8 cellular contexts compared by ENCODE assay signal in genomic region chr17:82105417-82105881, GRCh38. TPM values are rescaled to one million over a fixed set of nuclear protein-coding genes. Genes with fewer than 3 reads are reported as not detected.
DNase-seq lines count a peak whose midpoint lies in the region; ATAC-seq and TF ChIP-seq lines count a peak whose summit lies in the region.

No MANE protein-coding gene starts in this region.

- H3K27ac Mint-ChIP-seq in activated CD4-positive, alpha-beta T cell treated with anti-CD3 and anti-CD28 coated beads for 36 hours: peak overlapping the region; percentile 96
- H3K27ac Mint-ChIP-seq in T-cell: peak overlapping the region; percentile 98
- peak overlapping the region; percentile 97 for H3K27ac Mint-ChIP-seq in stimulated activated memory B cell treated with anti-CD40 and anti-IgM and Interleukin-4, amounts not matched to agents 10 μg/mL and 1 μg/mL and 100 μg/mL, for 72 hours

- intact Hi-C loops in activated CD4-positive, alpha-beta T cell treated with anti-CD3 and anti-CD28 coated beads for 36 hours (cut with DNase I, micrococcal nuclease): loop anchor here in 1 of 2 experiments (5.0 kb wide), 2 partner anchors 47 to 97 kb away; no protein-coding TSS in a partner anchor

- H3K4me1 Mint-ChIP-seq in activated CD4-positive, alpha-beta T cell treated with anti-CD3 and anti-CD28 coated beads for 36 hours: peaks cover 43% of the 10 kb centered on the region
- H3K4me1 Mint-ChIP-seq in T-cell: peaks cover 30 to 36% (median 30%) of the 10 kb centered on the region in 3 donors
- peaks cover 27% of the 10 kb centered on the region for H3K4me1 Mint-ChIP-seq in stimulated activated memory B cell treated with anti-CD40 and anti-IgM and Interleukin-4, amounts not matched to agents 10 μg/mL and 1 μg/mL and 100 μg/mL, for 72 hours

- peak overlapping the region; percentile 84 for H3K4me3 Mint-ChIP-seq in activated CD4-positive, alpha-beta T cell treated with anti-CD3 and anti-CD28 coated beads for 36 hours
- peak overlapping the region; percentile 82 to 91 (median 84) for H3K4me3 Mint-ChIP-seq in T-cell
- H3K4me3 Mint-ChIP-seq in stimulated activated memory B cell treated with anti-CD40 and anti-IgM and Interleukin-4, amounts not matched to agents 10 μg/mL and 1 μg/mL and 100 μg/mL, for 72 hours: peak overlapping the region; percentile 94

- peaks cover 10% of the 10 kb centered on the region for H3K36me3 Mint-ChIP-seq in activated CD4-positive, alpha-beta T cell treated with anti-CD3 and anti-CD28 coated beads for 36 hours (ENCODE audit: low read depth)
- no peaks in the 10 kb centered on the region for H3K36me3 Mint-ChIP-seq in T-cell
- H3K36me3 Mint-ChIP-seq in stimulated activated memory B cell treated with anti-CD40 and anti-IgM and Interleukin-4, amounts not matched to agents 10 μg/mL and 1 μg/mL and 100 μg/mL, for 72 hours: no peaks in the 10 kb centered on the region

- CTCF ChIA-PET in activated CD4-positive, alpha-beta T cell treated with anti-CD3 and anti-CD28 coated beads for 36 hours (lab: Charles Lee): interaction anchor here (0.8 to 2.1 kb wide), 6 partner anchors 21 to 84 kb away, joined by 3 to 8 read pairs (median 4); no protein-coding TSS in a partner anchor
- CTCF ChIA-PET in T-cell (lab: Charles Lee): interaction anchor here in 1 of 2 donors (1.0 to 1.3 kb wide), 3 partner anchors 21 to 68 kb away, joined by 3 to 7 read pairs (median 3); no protein-coding TSS in a partner anchor

- POLR2A ChIA-PET in activated CD4-positive, alpha-beta T cell treated with anti-CD3 and anti-CD28 coated beads for 36 hours (lab: Charles Lee): interaction anchor here (0.6 to 1.2 kb wide), 2 partner anchors 11 to 15 kb away, joined by 3 to 4 read pairs; no protein-coding TSS in a partner anchor
- POLR2A ChIA-PET in T-cell (lab: Charles Lee): interaction anchor here (0.7 to 0.8 kb wide), 2 partner anchors 15 to 19 kb away, joined by 4 to 13 read pairs; no protein-coding TSS in a partner anchor

- H3K9me3 ChIP-seq in hepatocyte (ENCODE audit: low read depth): no peaks in the 10 kb centered on the region

- H3K4me1 ChIP-seq in hepatocyte (ENCODE audit: insufficient read depth): peaks cover 61% of the 10 kb centered on the region

- H2AFZ ChIP-seq in hepatocyte: no peak overlapping the region

- no peaks in the 10 kb centered on the region for H3K36me3 ChIP-seq in hepatocyte (replicated peaks; ENCODE audit: insufficient read depth, low read depth)

- H3K27ac ChIP-seq in hepatocyte: peak overlapping the region; percentile 90

- 92% methylated on average over 13 of the region's 13 CpGs for WGBS in hepatocyte (ENCODE audit: low lambda C conversion rate, missing lambda C conversion rate)

- no peak for DNase-seq in activated CD4-positive, alpha-beta T cell treated with anti-CD3 and anti-CD28 coated beads for 36 hours
- no peak for DNase-seq in activated CD4-positive, alpha-beta T cell treated with anti-CD3 and anti-CD28 coated beads, Interleukin-2, amount 50 U/mL, for 48 hours
- DNase-seq in T-cell (no peak), hepatocyte (ENCODE audit: low spot score) (no peak), SHP77 (lab: John Stamatoyannopoulos, UW) (no peak), pons (ENCODE audit: low spot score) (no peak)

- H4K20me1 ChIP-seq in hepatocyte (ENCODE audit: insufficient read depth, poor library complexity, severe bottlenecking): no peaks in the 10 kb centered on the region

- no peaks in the 10 kb centered on the region for H3K27me3 Mint-ChIP-seq in activated CD4-positive, alpha-beta T cell treated with anti-CD3 and anti-CD28 coated beads for 36 hours
- H3K27me3 Mint-ChIP-seq in T-cell: no peaks in the 10 kb centered on the region
- H3K27me3 Mint-ChIP-seq in stimulated activated memory B cell treated with anti-CD40 and anti-IgM and Interleukin-4, amounts not matched to agents 10 μg/mL and 1 μg/mL and 100 μg/mL, for 72 hours: no peaks in the 10 kb centered on the region

- peak overlapping the region; percentile 50 for H3K4me2 ChIP-seq in hepatocyte

- no peak overlapping the region for H3K4me3 ChIP-seq in hepatocyte

- no peaks in the 10 kb centered on the region for H3K79me2 ChIP-seq in hepatocyte

- ATAC-seq in activated CD4-positive, alpha-beta T cell treated with anti-CD3 and anti-CD28 coated beads for 36 hours: no peak
- ATAC-seq in T-cell (replicated peaks in 1 of 4): no peak
- no peak for ATAC-seq in stimulated activated memory B cell treated with anti-CD40 and anti-IgM and Interleukin-4, amounts not matched to agents 10 μg/mL and 1 μg/mL and 100 μg/mL, for 72 hours
- no peak for ATAC-seq in HG02852 (IDR thresholded peaks at IDR 0.05; ENCODE audit: unreplicated experiment)

- no peaks in the 10 kb centered on the region for H3K27me3 ChIP-seq in hepatocyte

- H3K9me3 Mint-ChIP-seq in activated CD4-positive, alpha-beta T cell treated with anti-CD3 and anti-CD28 coated beads for 36 hours (ENCODE audit: low read depth): no peaks in the 10 kb centered on the region
- H3K9me3 Mint-ChIP-seq in T-cell: no peaks in the 10 kb centered on the region
- no peaks in the 10 kb centered on the region for H3K9me3 Mint-ChIP-seq in stimulated activated memory B cell treated with anti-CD40 and anti-IgM and Interleukin-4, amounts not matched to agents 10 μg/mL and 1 μg/mL and 100 μg/mL, for 72 hours

- no peak for TF ChIP-seq CTCF in hepatocyte (IDR thresholded peaks at IDR 0.05; ENCODE audit: poor library complexity)

- no peaks in the 10 kb centered on the region for H3K9me2 ChIP-seq in hepatocyte (replicated peaks; ENCODE audit: insufficient read depth)

RNA-seq across cellular contexts. Expression of gene FASN, which starts 7.4 kb away (rescaled TPM):
- total RNA-seq in activated CD4-positive, alpha-beta T cell treated with anti-CD3 and anti-CD28 coated beads for 36 hours: 100 to 1,000 TPM; 239 to 259 TPM
- total RNA-seq in T-cell: 100 to 1,000 TPM in 2 of 5 donors, 10 to 100 TPM in 3; 48.2 to 144 (median 52.5) TPM
- total RNA-seq in hepatocyte: 67.2 and 118 TPM in 2 replicates
- polyA plus RNA-seq in hepatocyte: 71.5 and 77.6 TPM in 2 replicates

RNA-seq across cellular contexts. Expression of gene DUS1L, which starts 39.8 kb away (rescaled TPM):
- 100 to 1,000 TPM; 119 to 124 TPM for total RNA-seq in activated CD4-positive, alpha-beta T cell treated with anti-CD3 and anti-CD28 coated beads for 36 hours
- total RNA-seq in T-cell (100 to 1,000 TPM; 137 to 186 (median 177) TPM), hepatocyte (71.5 and 71.9 TPM in 2 replicates)
- 160 and 202 TPM in 2 replicates for polyA plus RNA-seq in hepatocyte

RNA-seq across cellular contexts. Expression of gene GPS1, which starts 53.8 kb away (rescaled TPM):
- 10 to 100 TPM; 69.0 to 73.5 TPM for total RNA-seq in activated CD4-positive, alpha-beta T cell treated with anti-CD3 and anti-CD28 coated beads for 36 hours
- 100 to 1,000 TPM in 2 of 5 donors, 10 to 100 TPM in 3; 75.3 to 117 (median 98.0) TPM for total RNA-seq in T-cell
- 101 and 124 TPM in 2 replicates for total RNA-seq in hepatocyte
- 160 and 167 TPM in 2 replicates for polyA plus RNA-seq in hepatocyte

RNA-seq across cellular contexts. Expression of gene RFNG, which starts 53.8 kb away (rescaled TPM):
- 10 to 100 TPM; 16.9 to 17.5 TPM for total RNA-seq in activated CD4-positive, alpha-beta T cell treated with anti-CD3 and anti-CD28 coated beads for 36 hours
- total RNA-seq in T-cell (10 to 100 TPM; 31.5 to 38.6 (median 35.2) TPM), hepatocyte (39.6 and 43.2 TPM in 2 replicates)
- polyA plus RNA-seq in hepatocyte: 109 and 118 TPM in 2 replicates
